ENCODE assay signal across 12 cellular contexts in the genomic region with DNA sequence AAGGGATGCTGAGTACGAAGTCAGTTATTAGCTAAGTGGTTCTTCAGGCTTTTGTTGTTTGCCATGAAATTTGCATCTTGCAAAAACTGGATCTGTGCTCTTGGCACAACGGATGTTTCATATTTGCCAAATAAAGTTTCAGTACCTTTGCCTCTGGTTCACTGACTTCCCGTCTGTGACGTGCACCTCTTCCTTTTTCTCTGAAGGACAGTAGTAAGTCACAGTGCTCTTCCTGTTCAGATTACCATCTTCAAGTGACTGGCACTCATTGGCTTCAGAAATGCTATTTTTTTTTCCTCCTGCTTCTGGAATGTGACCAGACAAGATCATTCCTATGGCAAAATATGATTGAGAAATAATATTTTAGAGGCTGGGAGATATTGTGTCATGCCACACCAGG.
DNase-seq lines count a peak whose midpoint lies in the region; ATAC-seq lines count a peak whose summit lies in the region.
"Had no signal": no experiment of that assay in that cellular context is flagged by ENCODE, and none has a peak within 500 bp of the region (broad histone marks: within the 10 kb centered on the region; RNA-seq: fewer than 3 reads in every experiment).

No MANE protein-coding gene starts in this region.

- no peaks in the 10 kb centered on the region for H3K27me3 Mint-ChIP-seq in CD4-positive, alpha-beta memory T cell
- H3K27me3 Mint-ChIP-seq in activated T-helper 17 cell treated with anti-CD3 and anti-CD28 coated beads, Interleukin-2, amount 50 U/mL, for 72 hours: no peaks in the 10 kb centered on the region

- intact Hi-C loops in CD4-positive, alpha-beta memory T cell (cut with micrococcal nuclease): no loop called here
- intact Hi-C loops in right cardiac atrium (cut with DNase I): no loop called here

- no peaks in the 10 kb centered on the region for H3K36me3 ChIP-seq in CD4-positive, alpha-beta memory T cell (ENCODE audit: insufficient read depth, low read length)

- no peak overlapping the region for H3K4me3 ChIP-seq in CD4-positive, alpha-beta memory T cell (ENCODE audit: low read length in 2 of 2)
- H3K4me3 ChIP-seq in right cardiac atrium (ENCODE audit: low read length): no peak overlapping the region

- in situ Hi-C loops in KBM-7 (cut with MboI; ENCODE audit: low pct_unique_long_range_greater_than_20kb, low sequenced_read_pairs): no loop called here

- no peaks in the 10 kb centered on the region for H3K36me3 Mint-ChIP-seq in CD4-positive, alpha-beta memory T cell
- no peaks in the 10 kb centered on the region for H3K36me3 Mint-ChIP-seq in activated T-helper 17 cell treated with anti-CD3 and anti-CD28 coated beads, Interleukin-2, amount 50 U/mL, for 72 hours (ENCODE audit: low read depth)
- H3K36me3 Mint-ChIP-seq: CD8-positive, alpha-beta memory T cell had no signal

- peaks cover 13% of the 10 kb centered on the region for H3K4me1 ChIP-seq in CD4-positive, alpha-beta memory T cell (ENCODE audit: insufficient read depth, low read length)
- no peaks in the 10 kb centered on the region for H3K4me1 ChIP-seq in right cardiac atrium (ENCODE audit: control insufficient read depth, insufficient read depth, low read length)

- peak overlapping the region; percentile 1 to 91 (median 84) for H3K27ac Mint-ChIP-seq in CD4-positive, alpha-beta memory T cell
- H3K27ac Mint-ChIP-seq in activated T-helper 17 cell treated with anti-CD3 and anti-CD28 coated beads, Interleukin-2, amount 50 U/mL, for 72 hours: peak overlapping the region; percentile 83

- H3K9me3 ChIP-seq in CD4-positive, alpha-beta memory T cell (ENCODE audit: control insufficient read depth in 1 of 2, low read length in 2 of 2): no peaks in the 10 kb centered on the region
- H3K9me3 ChIP-seq in right cardiac atrium (ENCODE audit: control insufficient read depth, low read length): no peaks in the 10 kb centered on the region

- peak in 4 of 5 donors; percentile 7 to 32 (median 22) for DNase-seq in CD4-positive, alpha-beta memory T cell
- DNase-seq in KBM-7: no peak
- no peak for DNase-seq in superior temporal gyrus (ENCODE audit: extremely low spot score)
- no peak for DNase-seq in medulla oblongata (ENCODE audit: extremely low spot score)
- no peak for DNase-seq in right cardiac atrium
- DNase-seq: hippocampal formation, NCI-H1436 treated with DMSO at 0.1 percent for 48 hours, occipital lobe had no signal

- 48% methylated on average over 4 of the region's 4 CpGs for WGBS in right cardiac atrium

- H3K4me1 Mint-ChIP-seq in CD4-positive, alpha-beta memory T cell: peaks cover 6 to 23% (median 9%) of the 10 kb centered on the region in 4 donors
- H3K4me1 Mint-ChIP-seq in activated T-helper 17 cell treated with anti-CD3 and anti-CD28 coated beads, Interleukin-2, amount 50 U/mL, for 72 hours: peaks cover 10% of the 10 kb centered on the region

- H3K27ac ChIP-seq in CD4-positive, alpha-beta memory T cell (ENCODE audit: low read depth, low read length): no peak overlapping the region
- no peak overlapping the region for H3K27ac ChIP-seq in right cardiac atrium (ENCODE audit: low read length)

- POLR2A ChIA-PET in CD4-positive, alpha-beta memory T cell (lab: Charles Lee; ENCODE audit: partially characterized antibody): no interaction called here

- CTCF ChIA-PET in CD4-positive, alpha-beta memory T cell (lab: Charles Lee; ENCODE audit: partially characterized antibody): no interaction called here

- no peaks in the 10 kb centered on the region for H3K27me3 ChIP-seq in CD4-positive, alpha-beta memory T cell (ENCODE audit: insufficient read depth, low read length)
- H3K27me3 ChIP-seq in right cardiac atrium (ENCODE audit: control insufficient read depth, insufficient read depth): no peaks in the 10 kb centered on the region

- peak overlapping the region in 5 of 8 donors; percentile 27 to 55 (median 50) for H3K4me3 Mint-ChIP-seq in CD4-positive, alpha-beta memory T cell
- peak overlapping the region; percentile 65 for H3K4me3 Mint-ChIP-seq in activated T-helper 17 cell treated with anti-CD3 and anti-CD28 coated beads, Interleukin-2, amount 50 U/mL, for 72 hours
- H3K4me3 Mint-ChIP-seq: CD8-positive, alpha-beta memory T cell had no signal

- ATAC-seq in GM18858 (IDR thresholded peaks at IDR 0.05; ENCODE audit: unreplicated experiment) (peak; percentile 89), HG03442 (IDR thresholded peaks at IDR 0.05; ENCODE audit: unreplicated experiment) (peak; percentile 53), right cardiac atrium (no peak)
- peak; percentile 94 for ATAC-seq in activated T-helper 17 cell treated with anti-CD3 and anti-CD28 coated beads, Interleukin-2, amount 50 U/mL, for 72 hours (replicated peaks)

- H3K9me3 Mint-ChIP-seq in CD4-positive, alpha-beta memory T cell: peaks cover 0 to 3% (median 0%) of the 10 kb centered on the region in 8 donors
- H3K9me3 Mint-ChIP-seq in activated T-helper 17 cell treated with anti-CD3 and anti-CD28 coated beads, Interleukin-2, amount 50 U/mL, for 72 hours: no peaks in the 10 kb centered on the region

Comparison
In these comparisons a context has a peak if more than half of its experiments do, and no peak if none do; other contexts are left out.
1. DNase-seq: peak in CD4-positive, alpha-beta memory T cell (4 of 5); none in KBM-7 (single experiment), superior temporal gyrus (single experiment), medulla oblongata (single experiment) and right cardiac atrium (0 of 3).
2. ATAC-seq: peak in GM18858 (single experiment), HG03442 (single experiment) and activated T-helper 17 cell treated with anti-CD3 and anti-CD28 coated beads, Interleukin-2, amount 50 U/mL, for 72 hours (single experiment); none in right cardiac atrium (0 of 2).